10 cellular contexts compared by ENCODE assay signal in the genomic region with DNA sequence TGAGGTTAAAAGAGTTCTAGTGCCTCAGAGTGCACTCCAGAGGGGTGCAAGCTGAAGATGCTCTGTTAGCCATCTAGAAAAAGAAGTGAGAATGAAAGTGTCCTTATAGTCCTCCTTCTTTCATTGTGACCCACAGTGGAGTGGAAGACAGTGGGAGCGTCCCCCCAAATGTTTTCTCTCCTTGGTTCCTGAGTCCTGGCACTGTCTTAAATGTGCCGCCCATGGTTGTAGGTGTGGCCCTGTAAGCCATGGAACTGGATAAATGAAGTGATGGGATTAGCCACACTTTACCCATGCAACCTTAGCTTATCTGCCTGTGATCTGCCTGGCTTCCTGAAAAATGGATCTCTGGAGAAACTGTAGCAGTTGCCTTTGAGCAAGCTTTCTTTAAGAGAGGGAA. TPM values are rescaled to one million over a fixed set of nuclear protein-coding genes. Genes with fewer than 3 reads are reported as not detected.
"Had no signal": no experiment of that assay in that cellular context is flagged by ENCODE, and none has a peak within 500 bp of the region (broad histone marks: within the 10 kb centered on the region; RNA-seq: fewer than 3 reads in every experiment).

No MANE protein-coding gene starts in this region.

RNA-seq across cellular contexts. Expression of gene PSG4, which starts 23.3 kb away (rescaled TPM):
- total RNA-seq: activated naive CD8-positive, alpha-beta T cell treated with anti-CD3 and anti-CD28 coated beads, Interleukin-2, amount 10 ng/mL, durations not matched to agents 7 days and 5 days; activated T-helper 2 cell treated with anti-CD3 and anti-CD28 coated beads, Interferon-gamma antibody, Interleukin-2, Interleukin-4, amounts not matched to agents 10 μg/mL and 5 μg/mL and 100 μg/mL, durations not matched to agents 14 hours and 24 hours and 36 hours; hepatocyte; liver; mucosa of descending colon; omental fat pad; right lobe of liver; temporal lobe; transverse colon had no signal
- polyA plus RNA-seq: hepatocyte, liver, neural cell had no signal

RNA-seq across cellular contexts. Expression of gene PSG9, which starts 40.6 kb away (rescaled TPM):
- total RNA-seq: activated naive CD8-positive, alpha-beta T cell treated with anti-CD3 and anti-CD28 coated beads, Interleukin-2, amount 10 ng/mL, durations not matched to agents 7 days and 5 days; activated T-helper 2 cell treated with anti-CD3 and anti-CD28 coated beads, Interferon-gamma antibody, Interleukin-2, Interleukin-4, amounts not matched to agents 10 μg/mL and 5 μg/mL and 100 μg/mL, durations not matched to agents 14 hours and 24 hours and 36 hours; liver; mucosa of descending colon; omental fat pad; right lobe of liver; temporal lobe; transverse colon had no signal
- polyA plus RNA-seq: hepatocyte, liver, neural cell had no signal

RNA-seq across cellular contexts. Expression of gene PSG5, which starts 42.4 kb away (rescaled TPM):
- total RNA-seq: activated naive CD8-positive, alpha-beta T cell treated with anti-CD3 and anti-CD28 coated beads, Interleukin-2, amount 10 ng/mL, durations not matched to agents 7 days and 5 days; activated T-helper 2 cell treated with anti-CD3 and anti-CD28 coated beads, Interferon-gamma antibody, Interleukin-2, Interleukin-4, amounts not matched to agents 10 μg/mL and 5 μg/mL and 100 μg/mL, durations not matched to agents 14 hours and 24 hours and 36 hours; liver; mucosa of descending colon; omental fat pad; right lobe of liver; temporal lobe; transverse colon had no signal
- polyA plus RNA-seq: liver, neural cell had no signal
